33 cellular contexts compared by ENCODE assay signal in genomic region chr6:21176197-21176596, GRCh38.
"Had no signal": no experiment of that assay in that cellular context is flagged by ENCODE, and none has a peak within 500 bp of the region (broad histone marks: within the 10 kb centered on the region; RNA-seq: fewer than 3 reads in every experiment).

No MANE protein-coding gene starts in this region.

- DNase-seq: activated CD4-positive, alpha-beta T cell treated with anti-CD3 and anti-CD28 coated beads, Interleukin-2, amount 10 ng/mL, durations not matched to agents 7 days and 5 days; activated CD4-positive, alpha-beta T cell treated with anti-CD3 and anti-CD28 coated beads, Interleukin-2, amount 50 U/mL, for 48 hours; activated CD8-positive, alpha-beta memory T cell treated with anti-CD3 and anti-CD28 coated beads, Interleukin-2, amount 50 U/mL, for 4 hours; activated CD8-positive, alpha-beta T cell treated with anti-CD3 and anti-CD28 coated beads, Interleukin-2, amount 10 ng/mL, durations not matched to agents 7 days and 5 days; activated gamma-delta T cell treated with Interleukin-2 at 50 U/mL for 16 hours; activated naive CD4-positive, alpha-beta T cell treated with anti-CD3 and anti-CD28 coated beads for 36 hours; activated T-cell treated with anti-CD3 and anti-CD28 coated beads for 4 hours; activated T-cell treated with anti-CD3 and anti-CD28 coated beads, Interleukin-2, amount 50 U/mL, for 4 hours; adrenal gland; anterior cingulate cortex; brain microvascular endothelial cell; IMR-90; Karpas-422; KBM-7; MG63; NCI-H1048; NCI-H1105 treated with DMSO at 0.1 percent for 48 hours; NCI-H1436; NCI-H1694; NCI-H1930; NCI-H2081 treated with DMSO at 0.1 percent for 48 hours; NCI-H226; NCI-H446 treated with DMSO at 0.1 percent for 48 hours; NCI-H524; NCI-H82; Peyer's patch; SHP77; SJCRH30; T1000; WERI-Rb-1 had no signal

- H3K36me3 ChIP-seq: adrenal gland, brain microvascular endothelial cell, MG63, Peyer's patch, SJCRH30, WERI-Rb-1 had no signal

- H3K27me3 Mint-ChIP-seq: activated CD4-positive, alpha-beta T cell treated with anti-CD3 and anti-CD28 coated beads, Interleukin-2, amount 10 ng/mL, durations not matched to agents 7 days and 5 days had no signal

- H3K9me3 Mint-ChIP-seq: activated naive CD4-positive, alpha-beta T cell treated with anti-CD3 and anti-CD28 coated beads for 36 hours; activated naive CD4-positive, alpha-beta T cell treated with anti-CD3 and anti-CD28 coated beads, Interleukin-2, amount 50 U/mL, for 72 hours; activated T-cell treated with anti-CD3 and anti-CD28 coated beads, Interleukin-2, amount 50 U/mL, for 4 hours; activated T-helper 1 cell treated with anti-CD3 and anti-CD28 coated beads, Interleukin-12 subunit alpha, Interleukin-12 subunit beta, Interleukin-2, Interleukin-4 antibody, amounts not matched to agents 30 ng/mL and 10 ng/mL and 1 ng/mL, durations not matched to agents 14 hours and 24 hours and 36 hours had no signal

- H3K9me3 ChIP-seq: adrenal gland, MG63, Peyer's patch, SJCRH30 had no signal

- ATAC-seq: activated CD8-positive, alpha-beta T cell treated with anti-CD3 and anti-CD28 coated beads, Interleukin-2, amount 10 ng/mL, durations not matched to agents 7 days and 5 days; activated naive CD4-positive, alpha-beta T cell treated with anti-CD3 and anti-CD28 coated beads, Interleukin-2, amount 50 U/mL, for 72 hours; activated T-cell treated with anti-CD3 and anti-CD28 coated beads, Interleukin-2, amount 50 U/mL, for 4 hours had no signal

- H3K4me3 Mint-ChIP-seq: activated CD4-positive, alpha-beta T cell treated with anti-CD3 and anti-CD28 coated beads, Interleukin-2, amount 10 ng/mL, durations not matched to agents 7 days and 5 days; activated CD8-positive, alpha-beta T cell treated with anti-CD3 and anti-CD28 coated beads, Interleukin-2, amount 10 ng/mL, durations not matched to agents 7 days and 5 days; activated naive CD4-positive, alpha-beta T cell treated with anti-CD3 and anti-CD28 coated beads for 36 hours; activated T-cell treated with anti-CD3 and anti-CD28 coated beads, Interleukin-2, amount 50 U/mL, for 4 hours; activated T-helper 1 cell treated with anti-CD3 and anti-CD28 coated beads, Interleukin-12 subunit alpha, Interleukin-12 subunit beta, Interleukin-2, Interleukin-4 antibody, amounts not matched to agents 30 ng/mL and 10 ng/mL and 1 ng/mL, durations not matched to agents 14 hours and 24 hours and 36 hours had no signal

- H3K27me3 ChIP-seq: adrenal gland, brain microvascular endothelial cell, MG63, Peyer's patch, SJCRH30 had no signal

- H3K4me1 ChIP-seq: adrenal gland, Peyer's patch, SJCRH30 had no signal

- H3K4me1 Mint-ChIP-seq: activated CD4-positive, alpha-beta T cell treated with anti-CD3 and anti-CD28 coated beads, Interleukin-2, amount 10 ng/mL, durations not matched to agents 7 days and 5 days had no signal

- H3K27ac ChIP-seq: adrenal gland, brain microvascular endothelial cell, Peyer's patch, SJCRH30, SK-N-MC, WERI-Rb-1 had no signal

- H3K27ac Mint-ChIP-seq: activated CD4-positive, alpha-beta T cell treated with anti-CD3 and anti-CD28 coated beads, Interleukin-2, amount 10 ng/mL, durations not matched to agents 7 days and 5 days; activated CD8-positive, alpha-beta T cell treated with anti-CD3 and anti-CD28 coated beads, Interleukin-2, amount 10 ng/mL, durations not matched to agents 7 days and 5 days; activated naive CD4-positive, alpha-beta T cell treated with anti-CD3 and anti-CD28 coated beads for 36 hours; activated naive CD4-positive, alpha-beta T cell treated with anti-CD3 and anti-CD28 coated beads, Interleukin-2, amount 50 U/mL, for 72 hours; activated T-helper 1 cell treated with anti-CD3 and anti-CD28 coated beads, Interleukin-12 subunit alpha, Interleukin-12 subunit beta, Interleukin-2, Interleukin-4 antibody, amounts not matched to agents 30 ng/mL and 10 ng/mL and 1 ng/mL, durations not matched to agents 14 hours and 24 hours and 36 hours had no signal

- H3K4me3 ChIP-seq: adrenal gland, MG63, Peyer's patch, SJCRH30, SK-N-MC had no signal
